Comparison of ENCODE assay signal across 11 cellular contexts in genomic region chr5:10524376-10525123, GRCh38. TPM values are rescaled to one million over a fixed set of nuclear protein-coding genes. Genes with fewer than 3 reads are reported as not detected.
DNase-seq lines count a peak whose midpoint lies in the region; ATAC-seq and TF ChIP-seq lines count a peak whose summit lies in the region.
"Had no signal": no experiment of that assay in that cellular context is flagged by ENCODE, and none has a peak within 500 bp of the region (broad histone marks: within the 10 kb centered on the region; RNA-seq: fewer than 3 reads in every experiment).

No MANE protein-coding gene starts in this region.

- POLR2A ChIA-PET in IMR-90 (lab: Charles Lee; ENCODE audit: unreplicated experiment): no interaction called here

- H4K5ac ChIP-seq in IMR-90 (ENCODE audit: low read depth, low read length): peak overlapping the region; percentile 10; the same call in 1 of the 2 replicates

- DNase-seq in AG08395 (ENCODE audit: low spot score) (peak; percentile 97), IMR-90 (peak; percentile 97), anterior cingulate cortex (lab: John Stamatoyannopoulos, UW) (peak in 47 of 58 donors; percentile 13 to 85 (median 57)), mesenchymal stem cell (peak; percentile 82), islet precursor cell (no peak)
- DNase-seq: CD4-positive, alpha-beta memory T cell; left ventricle myocardium inferior had no signal

- H3K4ac ChIP-seq in IMR-90 (ENCODE audit: low read depth, low read length): peak overlapping the region; percentile 73
- H3K4ac ChIP-seq in mesenchymal stem cell (ENCODE audit: low read depth in 1 of 2, low read length in 2 of 2): peak overlapping the region; percentile 32 to 37

- BruUV-seq in IMR-90 (replicated peaks; lab: Mats Ljungman, UMichigan): no TSS peak

- peak overlapping the region; percentile 73 for H3K27ac ChIP-seq in IMR-90 (ENCODE audit: insufficient read depth, low read length)
- H3K27ac ChIP-seq in mesenchymal stem cell (ENCODE audit: low read length, poor library complexity, severe bottlenecking): peak overlapping the region; percentile 82
- H3K27ac ChIP-seq: left ventricle myocardium inferior had no signal

- peak overlapping the region; percentile 84 for H2BK20ac ChIP-seq in IMR-90 (ENCODE audit: low read depth, low read length)

- H3K56ac ChIP-seq in IMR-90 (ENCODE audit: extremely low read depth, insufficient read depth, low read length): 0 out of 2 replicates have a peak overlapping the region, but pooled peaks have one; percentile 4

- H3K27me3 ChIP-seq in IMR-90 (ENCODE audit: control insufficient read depth, insufficient read depth, low read length): no peaks in the 10 kb centered on the region
- no peaks in the 10 kb centered on the region for H3K27me3 ChIP-seq in mesenchymal stem cell (ENCODE audit: control insufficient read depth in 1 of 2, insufficient read depth in 1 of 2, low read length in 2 of 2)

- H3K4me2 ChIP-seq in IMR-90 (ENCODE audit: low read depth, low read length): no peak overlapping the region
- H3K4me2 ChIP-seq in mesenchymal stem cell (ENCODE audit: low read length, poor library complexity, severe bottlenecking): no peak overlapping the region

- H4K20me1 ChIP-seq in IMR-90 (ENCODE audit: insufficient read depth, low read length): no peaks in the 10 kb centered on the region

- H3K9ac ChIP-seq in IMR-90 (ENCODE audit: low read depth, low read length) (no peak overlapping the region), mesenchymal stem cell (ENCODE audit: low read length) (no peak overlapping the region)

- 66% methylated on average over 11 of the region's 19 CpGs; no CpG with 5 or more reads in 1 of the 2 experiments for WGBS in IMR-90 (ENCODE audit: extremely low coverage in 2 of 2, insufficient read length in 1 of 2), 2 experiments
- 71% methylated on average over 19 of the region's 19 CpGs for WGBS in mesenchymal stem cell

- H3K9me1 ChIP-seq in IMR-90 (ENCODE audit: insufficient read depth, low read length): peaks cover 36% of the 10 kb centered on the region

- H2BK5ac ChIP-seq in IMR-90 (ENCODE audit: low read depth, low read length, poor library complexity, severe bottlenecking) (peak overlapping the region; percentile 81), mesenchymal stem cell (ENCODE audit: low read depth, low read length, poor library complexity, severe bottlenecking) (peak overlapping the region; percentile 85)

- H3K18ac ChIP-seq in IMR-90 (ENCODE audit: low read depth, low read length) (peak overlapping the region; percentile 22), mesenchymal stem cell (ENCODE audit: low read depth in 1 of 2, low read length in 2 of 2) (peak overlapping the region in 1 of 2 experiments; percentile 61)

- intact Hi-C loops in IMR-90 (cut with micrococcal nuclease): no loop called here

- peak overlapping the region in 1 of 2 experiments; percentile 49 for H2BK12ac ChIP-seq in mesenchymal stem cell (ENCODE audit: low read length in 2 of 2)

- peak overlapping the region; percentile 29 for H4K91ac ChIP-seq in IMR-90 (ENCODE audit: insufficient read depth, low read depth, low read length)
- peak overlapping the region; percentile 34 for H4K91ac ChIP-seq in mesenchymal stem cell (ENCODE audit: low read length)

- no peak overlapping the region for H3K4me3 ChIP-seq in IMR-90 (ENCODE audit: insufficient read depth, low read depth, low read length)
- peak overlapping the region in 1 of 2 experiments; percentile 6 for H3K4me3 ChIP-seq in mesenchymal stem cell (ENCODE audit: insufficient read depth in 1 of 2, low read depth in 1 of 2, low read length in 2 of 2)
- H3K4me3 ChIP-seq: left ventricle myocardium inferior had no signal

- H3K79me1 ChIP-seq in IMR-90 (ENCODE audit: low read depth in 1 of 2, low read length in 2 of 2) (no peaks in the 10 kb centered on the region), mesenchymal stem cell (replicated peaks; ENCODE audit: low read length, poor library complexity, severe bottlenecking) (no peaks in the 10 kb centered on the region)

- no peak for TF ChIP-seq CTCF in IMR-90 (conservative IDR thresholded peaks at IDR 0.05; ENCODE audit: low read depth, low read length)

- peak; percentile 86 for ATAC-seq in IMR-90 (ENCODE audit: low read depth)
- ATAC-seq in activated CD4-positive, CD25-positive, alpha-beta regulatory T cell treated with anti-CD3 and anti-CD28 coated beads, Interleukin-2, amount 50 U/mL, for 24 hours: no peak
- ATAC-seq in HG03097 (IDR thresholded peaks at IDR 0.05; ENCODE audit: low FRiP score, unreplicated experiment): no peak
- no peak for ATAC-seq in GM21381 (IDR thresholded peaks at IDR 0.05; ENCODE audit: unreplicated experiment)
- ATAC-seq: Right ventricle myocardium inferior had no signal

- peak overlapping the region; percentile 79 for H2AFZ ChIP-seq in IMR-90 (replicated peaks; ENCODE audit: low read length, poor library complexity)
- H2AFZ ChIP-seq in mesenchymal stem cell (ENCODE audit: low read depth, low read length): no peak overlapping the region

- H3K4me1 ChIP-seq in IMR-90 (ENCODE audit: control insufficient read depth, insufficient read depth, low read length): peaks cover 32% of the 10 kb centered on the region
- H3K4me1 ChIP-seq in mesenchymal stem cell (ENCODE audit: control insufficient read depth, insufficient read depth, low read depth, low read length): peaks cover 24% of the 10 kb centered on the region
- H3K4me1 ChIP-seq: left ventricle myocardium inferior had no signal

- H4K8ac ChIP-seq in IMR-90 (ENCODE audit: low read depth in 2 of 2, low read length in 2 of 2) (peak overlapping the region; percentile 2 to 47; a peak in 1 of 4 replicates), mesenchymal stem cell (ENCODE audit: low read length) (no peak overlapping the region)

- H2BK15ac ChIP-seq in IMR-90 (ENCODE audit: low read depth, low read length) (peak overlapping the region; percentile 49; the same call in 2 of the 3 replicates), mesenchymal stem cell (ENCODE audit: low read depth, poor library complexity, severe bottlenecking) (no peak overlapping the region)

- no peaks in the 10 kb centered on the region for H3K36me3 ChIP-seq in IMR-90 (ENCODE audit: control insufficient read depth, insufficient read depth, low read length)
- no peaks in the 10 kb centered on the region for H3K36me3 ChIP-seq in mesenchymal stem cell (ENCODE audit: control insufficient read depth in 1 of 2, insufficient read depth in 2 of 2, low read depth in 1 of 2, low read length in 2 of 2)
- H3K36me3 ChIP-seq: left ventricle myocardium inferior had no signal

- TF ChIP-seq POLR2A in IMR-90 (IDR thresholded peaks at IDR 0.05; ENCODE audit: low read depth, low read length): no peak

- H2AK5ac ChIP-seq in IMR-90 (ENCODE audit: low read depth, low read length) (peak overlapping the region; percentile 71; the same call in 1 of the 2 replicates), mesenchymal stem cell (ENCODE audit: low read length, severe bottlenecking) (peak overlapping the region; percentile 57)

- dilution Hi-C loops in IMR-90 (cut with HindIII; ENCODE audit: low sequenced_read_pairs, unreplicated experiment): no loop called here

- H2BK120ac ChIP-seq in IMR-90 (ENCODE audit: low read depth, low read length) (peak overlapping the region; percentile 95), mesenchymal stem cell (ENCODE audit: low read depth, low read length) (peak overlapping the region; percentile 23)

- in situ Hi-C loops in IMR-90 (cut with MboI; ENCODE audit: low sequenced_read_pairs): no loop called here

- CTCF ChIA-PET in IMR-90 (lab: Yijun Ruan, JAX): no interaction called here

- H3K23ac ChIP-seq in IMR-90 (ENCODE audit: low read depth, low read length) (0 out of 2 replicates have a peak overlapping the region, but pooled peaks have one; percentile 67), mesenchymal stem cell (ENCODE audit: low read length in 2 of 2) (peak overlapping the region in 1 of 2 experiments; percentile 79)

- H3K9me3 ChIP-seq in IMR-90 (ENCODE audit: control insufficient read depth, insufficient read depth, low read length) (peaks cover 3% of the 10 kb centered on the region; the same call in 1 of the 2 replicates), mesenchymal stem cell (ENCODE audit: control insufficient read depth, low read length) (no peaks in the 10 kb centered on the region)
- H3K9me3 ChIP-seq: left ventricle myocardium inferior had no signal

- H2AK9ac ChIP-seq in IMR-90 (replicated peaks; ENCODE audit: low read depth, low read length, poor library complexity): peak overlapping the region; percentile 25

- peak; percentile 19; the same call in 1 of the 2 replicates for TF ChIP-seq RAD21 in IMR-90 (IDR thresholded peaks at IDR 0.05; ENCODE audit: low read length)

- H3K14ac ChIP-seq in IMR-90 (replicated peaks; ENCODE audit: low read depth, low read length): 0 out of 2 replicates have a peak overlapping the region, but pooled peaks have one; percentile 46
- no peak overlapping the region for H3K14ac ChIP-seq in mesenchymal stem cell (ENCODE audit: low read length in 2 of 2)

TF ChIP-seq in IMR-90, 13 proteins besides CTCF, POLR2A, EP300 and RAD21 (continues in another document):
- TF ChIP-seq CEBPB (IDR thresholded peaks at IDR 0.05; ENCODE audit: low read depth, low read length): no peak
- TF ChIP-seq MAFK (IDR thresholded peaks at IDR 0.05; ENCODE audit: low read depth, low read length): peak; percentile 37; the same call in 1 of the 2 replicates
- no peak for TF ChIP-seq NFE2L2 (IDR thresholded peaks at IDR 0.05; ENCODE audit: low read depth, low read length)
- TF ChIP-seq CHD1 (IDR thresholded peaks at IDR 0.05; ENCODE audit: low read depth, low read length): 0 out of 2 replicates have a peak, but pooled peaks have one; percentile 16
- TF ChIP-seq RCOR1 (IDR thresholded peaks at IDR 0.05; ENCODE audit: insufficient replicate concordance, low read length): no peak
- peak; percentile 30; the same call in 1 of the 2 replicates for TF ChIP-seq USF2 (IDR thresholded peaks at IDR 0.05; ENCODE audit: low read depth, low read length)

RNA-seq across cellular contexts. Expression of gene ANKRD33B, which starts 39.3 kb away (rescaled TPM):
- 2.5 and 2.8 TPM in 2 replicates for total RNA-seq in IMR-90 (2012; rRNA removed)
- 3.3 and 3.8 TPM in 2 replicates for polyA plus RNA-seq in IMR-90 (2012; rRNA removed)
- 2.2 and 3.2 TPM in 2 replicates for polyA plus RNA-seq in IMR-90 (2012; cell fraction: cytosol; rRNA removed)
- polyA plus RNA-seq in IMR-90 (2012; cell fraction: nucleus; rRNA removed; ENCODE audit: low replicate concordance): 13.5 and 13.8 TPM in 2 replicates
- 0.64 TPM for polyA plus RNA-seq in mesenchymal stem cell (2013, experiment 1 of 2)
- 0.71 TPM for polyA plus RNA-seq in mesenchymal stem cell (2013, experiment 2 of 2)
